12 cellular contexts compared by ENCODE assay signal in the genomic region with DNA sequence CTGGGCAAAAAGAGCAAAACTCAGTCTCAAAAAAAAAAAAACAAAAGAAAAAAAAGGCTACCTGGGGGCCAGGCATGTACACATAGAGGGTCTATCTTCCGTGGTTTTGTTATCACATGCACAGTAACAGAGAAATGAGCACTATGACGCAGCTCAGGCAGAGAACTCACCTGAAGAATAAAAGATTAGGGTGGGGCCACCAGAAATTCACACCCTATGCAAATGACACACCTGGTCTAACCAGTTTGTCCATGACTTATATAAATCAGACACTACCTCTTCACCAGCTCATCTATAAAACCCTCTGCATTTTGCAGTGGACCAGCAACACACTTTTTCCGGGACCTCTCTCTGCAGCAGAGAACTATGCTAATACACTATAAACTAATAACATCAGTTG. TPM values are rescaled to one million over a fixed set of nuclear protein-coding genes. Genes with fewer than 3 reads are reported as not detected.
DNase-seq lines count a peak whose midpoint lies in the region; ATAC-seq and TF ChIP-seq lines count a peak whose summit lies in the region.
"Not testable (repeated sequence)": the region's sequence is repeated elsewhere in the genome, so short reads cannot be mapped to it uniquely, and the experiment has no call there.
"Had no signal": no experiment of that assay in that cellular context is flagged by ENCODE, and none has a peak within 500 bp of the region (broad histone marks: within the 10 kb centered on the region; RNA-seq: fewer than 3 reads in every experiment).

No MANE protein-coding gene starts in this region.

- not testable (repeated sequence) for BruUV-seq in PC-3 (replicated peaks; lab: Mats Ljungman, UMichigan)

- not testable (repeated sequence) for ATAC-seq in PC-3
- peak; percentile 99 for ATAC-seq in foreskin keratinocyte

- not testable (repeated sequence) for H3K4me3 ChIP-seq in LNCaP clone FGC (ENCODE audit: low read depth, low read length); PC-3 (ENCODE audit: low read length); colonic mucosa; prostate gland

- H4K20me1 ChIP-seq in PC-3 (ENCODE audit: low read length), result not testable (repeated sequence)

- H3K36me3 ChIP-seq in PC-3 (ENCODE audit: low read depth, low read length); colonic mucosa; prostate gland: not testable (repeated sequence)

- not testable (repeated sequence) for H2AFZ ChIP-seq in PC-3 (ENCODE audit: low read length)

- CTCF ChIA-PET in PC-3 (lab: Charles Lee), result not testable (repeated sequence)

- not testable (repeated sequence) for H3K4me1 ChIP-seq in PC-3 (ENCODE audit: insufficient read depth, low read length); colonic mucosa; foreskin keratinocyte; prostate gland (replicated peaks)

- not testable (repeated sequence) for TF ChIP-seq POLR2A in prostate gland (IDR thresholded peaks at IDR 0.05)

- DNase-seq in DMS153 (lab: John Stamatoyannopoulos, UW) (peak; percentile 84), LNCaP clone FGC (ENCODE audit: low read depth) (peak; percentile 93), NCI-H510A (lab: John Stamatoyannopoulos, UW) (peak; percentile 15), PC-3 (peak; percentile 57), colonic mucosa (peak; percentile 50), foreskin keratinocyte (peak; percentile 57 to 81), prostate gland (ENCODE audit: low spot score) (peak; percentile 47)

- H3K27me3 ChIP-seq in PC-3 (ENCODE audit: low read length); colonic mucosa; foreskin keratinocyte; prostate gland (replicated peaks; ENCODE audit: insufficient read depth): not testable (repeated sequence)

- not testable (repeated sequence) for H3K79me2 ChIP-seq in PC-3 (ENCODE audit: low read length)

- not testable (repeated sequence) for H3F3A ChIP-seq in PC-3 (ENCODE audit: low read length, unreplicated experiment)

- H3K9me3 ChIP-seq in PC-3 (ENCODE audit: low read length); colonic mucosa; prostate gland: not testable (repeated sequence)

- peak overlapping the region; percentile 34; the same call in 1 of the 2 replicates for H3K4me2 ChIP-seq in PC-3 (ENCODE audit: low read length)

- H3K9me2 ChIP-seq in PC-3 (replicated peaks; ENCODE audit: low read length), result not testable (repeated sequence)

- 41% methylated on average over 3 of the region's 3 CpGs for WGBS in prostate gland

- TF ChIP-seq CTCF in LNCaP clone FGC (IDR thresholded peaks at IDR 0.05; ENCODE audit: control insufficient read depth, extremely low read depth, insufficient read depth); PC-3 (conservative IDR thresholded peaks at IDR 0.05; ENCODE audit: low read depth, low read length); colonic mucosa (IDR thresholded peaks at IDR 0.05); foreskin keratinocyte (conservative IDR thresholded peaks at IDR 0.05); prostate gland (IDR thresholded peaks at IDR 0.05): not testable (repeated sequence)

- not testable (repeated sequence) for H3K9ac ChIP-seq in PC-3 (ENCODE audit: low read length); colonic mucosa (ENCODE audit: low read depth in 2 of 2, low read length in 2 of 2)

- POLR2A ChIA-PET in PC-3 (lab: Charles Lee; ENCODE audit: unreplicated experiment), result not testable (repeated sequence)

- intact Hi-C loops in PC-3 (cut with micrococcal nuclease); colonic mucosa (cut with DNase I); prostate gland (cut with DNase I): not testable (repeated sequence)

- H3K27ac ChIP-seq in PC-3 (ENCODE audit: low read length); colonic mucosa; foreskin keratinocyte; prostate gland: not testable (repeated sequence)

RNA-seq across cellular contexts. Expression of a gene that starts 30.5 kb away (rescaled TPM):
- 0.58 TPM in 1 of 2 replicates, not detected in the other for total RNA-seq in PC-3 (2014; rRNA removed)
- total RNA-seq in colonic mucosa, result under 1 TPM in 1 of 2 donors, not detected in 1; 0.69 TPM
- total RNA-seq in foreskin keratinocyte, result 0.42 and 0.68 TPM in 2 replicates
- polyA plus RNA-seq in foreskin keratinocyte, result 0.20 and 0.45 TPM in 2 replicates
- 100 to 1,000 TPM in 1 of 2 donors, 10 to 100 TPM in 1; 43.9 to 739 TPM for total RNA-seq in prostate gland
- total RNA-seq: CD8-positive, alpha-beta T cell; H7; HT-29; M059J; PC-9 had no signal

Comparison
In these comparisons a context has a peak if more than half of its experiments do, and no peak if none do; other contexts are left out.
1. DNase-seq: peak in every context shown above with its lines; median percentile 93 in LNCaP clone FGC; 84 in DMS153; 69 in foreskin keratinocyte; 57 in PC-3; 50 in colonic mucosa; 47 in prostate gland; 15 in NCI-H510A.
2. RNA of a gene that starts 30.5 kb away (total RNA-seq): 43.9 to 739 TPM in prostate gland; 0.69 TPM in colonic mucosa, 0.58 TPM in PC-3 and 0.42 to 0.68 TPM in foreskin keratinocyte; every median in the first group is over 10 times any median in the second.